1 cellular context compared by ENCODE assay signal in genomic region chr2:149568138-149568537, GRCh38.
TF ChIP-seq lines count a peak whose summit lies in the region.

No MANE protein-coding gene starts in this region.

TF ChIP-seq in K562, 482 proteins besides CTCF, POLR2A, EP300 and RAD21 (continued from another document):
- peak; percentile 89 for TF ChIP-seq ZNF316 (IDR thresholded peaks at IDR 0.05)
- peak; percentile 82 for TF ChIP-seq C11orf30 (IDR thresholded peaks at IDR 0.05; ENCODE audit: low read depth)
- no peak for TF ChIP-seq ZNF140 (CRISPR knock-in tag; IDR thresholded peaks at IDR 0.05)
- no peak for TF ChIP-seq RFX7 (CRISPR knock-in tag; IDR thresholded peaks at IDR 0.05)
- TF ChIP-seq ZBTB2 (IDR thresholded peaks at IDR 0.05) = no peak
